Comparison of ENCODE assay signal across 8 cellular contexts in the genomic region with DNA sequence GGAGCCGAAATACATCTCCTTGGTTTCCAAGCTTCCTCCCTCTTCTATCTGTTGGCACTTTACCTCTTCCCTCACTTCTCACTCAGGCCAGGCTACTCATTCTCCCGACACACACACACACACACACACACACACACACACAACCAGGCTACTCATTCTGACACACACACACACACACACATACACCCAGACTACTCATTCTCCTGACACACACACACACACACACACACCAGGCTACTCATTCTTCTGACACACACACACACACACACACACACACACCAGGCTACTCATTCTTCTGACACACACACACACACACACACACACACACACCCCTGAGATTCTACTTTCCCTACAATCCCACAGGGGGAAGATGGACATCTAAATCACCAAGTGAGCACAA. TPM values are rescaled to one million over a fixed set of nuclear protein-coding genes. Genes with fewer than 3 reads are reported as not detected.
A peak's percentile ranks its signal among the peaks of the same experiment; 100 is the strongest.
DNase-seq lines count a peak whose midpoint lies in the region; ATAC-seq, FAIRE-seq and TF ChIP-seq lines count a peak whose summit lies in the region.
"Not testable (repeated sequence)": the region's sequence is repeated elsewhere in the genome, so short reads cannot be mapped to it uniquely, and the experiment has no call there.

No MANE protein-coding gene starts in this region.

- not testable (repeated sequence) for TF ChIP-seq CTCF in choroid plexus epithelial cell (conservative IDR thresholded peaks at IDR 0.05; ENCODE audit: low read depth, low read length); fibroblast of mammary gland (conservative IDR thresholded peaks at IDR 0.05; ENCODE audit: control insufficient read depth, insufficient read depth, low read depth, low read length); omental fat pad (IDR thresholded peaks at IDR 0.05)

- peak; percentile 43 for ATAC-seq in omental fat pad (ENCODE audit: low FRiP score)

- not testable (repeated sequence) for DNase-seq in GM12891 (ENCODE audit: insufficient read length, low spot score); urothelium cell line (ENCODE audit: low spot score)
- DNase-seq in NCI-H2227 treated with DMSO at 0.1 percent for 48 hours (lab: John Stamatoyannopoulos, UW), result peak; percentile 41
- DNase-seq in amniotic epithelial cell (ENCODE audit: low read depth), result peak; percentile 89
- DNase-seq in choroid plexus epithelial cell (ENCODE audit: low read depth), result peak; percentile 86
- DNase-seq in fibroblast of mammary gland (ENCODE audit: low read depth), result peak; percentile 88
- peak; percentile 72 for DNase-seq in kidney glomerular epithelial cell (lab: John Stamatoyannopoulos, UW)
- peak; percentile 34 for DNase-seq in omental fat pad (ENCODE audit: low spot score)

- not testable (repeated sequence) for H3K4me3 ChIP-seq in choroid plexus epithelial cell (ENCODE audit: low read depth, low read length); fibroblast of mammary gland (ENCODE audit: control insufficient read depth, low read depth, low read length)

- TF ChIP-seq POLR2A in GM12891 (IDR thresholded peaks at IDR 0.05; ENCODE audit: low read depth, low read length), result not testable (repeated sequence)

- FAIRE-seq in GM12891 (lab: Jason Lieb, UNC) (peak; percentile 73), urothelium cell line (lab: Jason Lieb, UNC) (peak; percentile 97)

RNA-seq across cellular contexts. Expression of a gene that starts 10.4 kb away (rescaled TPM):
- 40.4 TPM for polyA plus RNA-seq in GM12891 (2012; ENCODE audit: low read depth, missing spikeins)
- total RNA-seq in omental fat pad, result 10 to 100 TPM; 35.4 to 65.2 (median 51.8) TPM

RNA-seq across cellular contexts. Expression of a gene that starts 55.3 kb away (rescaled TPM):
- 7.7 TPM for polyA plus RNA-seq in GM12891 (2012; ENCODE audit: low read depth, missing spikeins)
- total RNA-seq in omental fat pad, result 10 to 100 TPM; 41.3 to 88.9 (median 53.2) TPM
